In the genomic region with DNA sequence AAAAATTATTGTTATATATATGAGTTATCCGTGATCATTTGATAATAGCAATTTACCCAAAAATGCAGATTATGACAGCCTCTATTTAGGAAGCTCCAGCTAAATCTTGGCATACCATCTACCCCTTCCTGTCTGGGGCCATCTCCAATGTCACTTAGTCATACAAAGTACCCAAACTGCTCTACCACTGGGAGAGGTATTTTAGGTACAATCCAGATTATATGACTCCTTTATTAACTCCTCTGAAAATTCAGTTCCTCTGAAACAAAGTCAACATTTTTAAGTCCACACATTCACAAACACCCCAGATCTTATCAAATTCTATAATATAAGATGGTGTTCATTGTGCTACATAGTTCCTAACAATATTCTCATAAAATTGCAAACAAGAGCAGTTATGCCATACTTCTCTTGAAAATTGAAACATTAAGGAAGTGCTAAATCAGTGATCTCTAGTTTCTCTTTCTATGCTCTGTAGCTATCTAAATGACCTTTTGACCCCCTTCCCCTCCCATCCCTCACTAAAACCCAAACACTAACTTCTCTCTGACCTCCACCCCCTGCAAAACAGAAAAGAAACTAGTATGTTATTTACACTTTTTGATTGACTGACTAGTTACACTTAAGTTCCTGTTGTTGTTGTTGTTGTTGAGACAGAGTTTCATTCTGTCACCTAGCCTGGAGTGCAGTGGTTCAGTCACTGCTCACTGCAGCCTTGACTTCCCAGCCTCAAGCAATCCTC, we compare ENCODE assay signal across 1 cellular context.
TF ChIP-seq lines count a peak whose summit lies in the region.

No MANE protein-coding gene starts in this region.

TF ChIP-seq in WTC11, 78 proteins besides CTCF, POLR2A, EP300 and RAD21 (continued from another document):
- TF ChIP-seq NR1H2 (CRISPR knock-in tag; IDR thresholded peaks at IDR 0.05) = no peak
- TF ChIP-seq, protein P1, sequence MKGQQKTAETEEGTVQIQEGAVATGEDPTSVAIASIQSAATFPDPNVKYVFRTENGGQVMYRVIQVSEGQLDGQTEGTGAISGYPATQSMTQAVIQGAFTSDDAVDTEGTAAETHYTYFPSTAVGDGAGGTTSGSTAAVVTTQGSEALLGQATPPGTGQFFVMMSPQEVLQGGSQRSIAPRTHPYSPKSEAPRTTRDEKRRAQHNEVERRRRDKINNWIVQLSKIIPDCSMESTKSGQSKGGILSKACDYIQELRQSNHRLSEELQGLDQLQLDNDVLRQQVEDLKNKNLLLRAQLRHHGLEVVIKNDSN (CRISPR knock-in tag; IDR thresholded peaks at IDR 0.05) = no peak
- TF ChIP-seq SMAD4 (CRISPR knock-in tag; IDR thresholded peaks at IDR 0.05) = no peak
